21 cellular contexts compared by ENCODE assay signal in the genomic region with DNA sequence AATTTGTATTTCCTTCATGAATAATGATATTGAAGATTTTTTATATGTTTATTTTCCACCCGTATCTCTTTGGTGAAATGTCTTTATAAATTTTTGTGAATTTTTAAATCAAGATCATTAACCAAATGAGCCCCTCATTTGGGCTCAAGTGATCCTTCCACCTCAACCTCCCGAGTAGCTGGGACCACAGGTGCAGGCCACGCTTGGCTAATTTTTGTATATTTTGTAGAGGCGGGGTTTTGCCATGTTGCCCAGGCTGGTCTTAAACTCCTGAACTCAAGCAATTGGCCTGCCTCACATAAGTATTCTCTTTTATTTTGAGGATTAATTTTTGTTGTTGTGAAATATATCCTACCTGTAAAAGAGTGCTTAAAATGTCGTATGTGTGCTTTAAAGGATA. TPM values are rescaled to one million over a fixed set of nuclear protein-coding genes. Genes with fewer than 3 reads are reported as not detected.
DNase-seq lines count a peak whose midpoint lies in the region; FAIRE-seq and TF ChIP-seq lines count a peak whose summit lies in the region.
"Had no signal": no experiment of that assay in that cellular context is flagged by ENCODE, and none has a peak within 500 bp of the region (broad histone marks: within the 10 kb centered on the region; RNA-seq: fewer than 3 reads in every experiment).

No MANE protein-coding gene starts in this region.

- H3K4me1 ChIP-seq in OCI-LY7 (ENCODE audit: insufficient read depth, low read length, poor library complexity, severe bottlenecking) (peaks cover 40% of the 10 kb centered on the region), H1 (replicated peaks in 1 of 4; ENCODE audit: control insufficient read depth in 3 of 4, insufficient read depth in 4 of 4, low read length in 3 of 4) (no peaks in the 10 kb centered on the region), SK-N-SH (ENCODE audit: control insufficient read depth in 1 of 2, insufficient read depth in 2 of 2, low read depth in 1 of 2, low read length in 1 of 2) (no peaks in the 10 kb centered on the region)

- no peaks in the 10 kb centered on the region; the same call in 1 of the 2 replicates for H3K9me3 ChIP-seq in OCI-LY7 (ENCODE audit: low read length)
- no peaks in the 10 kb centered on the region for H3K9me3 ChIP-seq in H1 (ENCODE audit: insufficient read depth in 2 of 2, low read depth in 1 of 2, low read length in 1 of 2)
- no peaks in the 10 kb centered on the region for H3K9me3 ChIP-seq in SK-N-SH
- H3K9me3 ChIP-seq: A549 had no signal

- H3K36me3 ChIP-seq in OCI-LY7 (ENCODE audit: insufficient read depth, low read length): no peaks in the 10 kb centered on the region
- H3K36me3 ChIP-seq in H1 (ENCODE audit: control insufficient read depth in 2 of 4, insufficient read depth in 4 of 4, low read length in 3 of 4): no peaks in the 10 kb centered on the region
- H3K36me3 ChIP-seq in SK-N-SH (replicated peaks in 1 of 2; ENCODE audit: control insufficient read depth in 1 of 2, insufficient read depth in 2 of 2, low read length in 1 of 2): no peaks in the 10 kb centered on the region

- WGBS in H1 (ENCODE audit: extremely low coverage in 1 of 2, insufficient coverage in 1 of 2, insufficient read length in 1 of 2, insufficient replicate concordance in 2 of 2, low coverage in 1 of 2, low lambda C conversion rate in 2 of 2, missing lambda C conversion rate in 1 of 2), 2 experiments: 90% methylated on average over 5 of the region's 5 CpGs; no CpG with 5 or more reads in 1 of the 2 experiments
- 96% methylated on average over 5 of the region's 5 CpGs for WGBS in SK-N-SH (ENCODE audit: low lambda C conversion rate)

- CTCF ChIA-PET in OCI-LY7 (lab: Charles Lee; ENCODE audit: unreplicated experiment): no interaction called here
- CTCF ChIA-PET in H1 (lab: Charles Lee; ENCODE audit: partially characterized antibody): no interaction called here
- CTCF ChIA-PET in SK-N-SH (lab: Yijun Ruan, JAX): interaction anchor here (0.6 to 0.8 kb wide), 3 partner anchors 31 to 941 kb away, joined by 3 read pairs; no protein-coding TSS in a partner anchor

- TF ChIP-seq RAD21 in H1 (IDR thresholded peaks at IDR 0.05 in 1 of 2, conservative IDR thresholded peaks at IDR 0.05 in 1 of 2; ENCODE audit: low read depth in 2 of 2, low read length in 2 of 2) (no peak), SK-N-SH (IDR thresholded peaks at IDR 0.05; ENCODE audit: low read length) (no peak)

- H3K14ac ChIP-seq in H1 (ENCODE audit: insufficient read length): no peak overlapping the region

- H4K5ac ChIP-seq in H1 (ENCODE audit: insufficient read length, low read depth, low read length): no peak overlapping the region

- peak overlapping the region; percentile 67 for H3K4me2 ChIP-seq in OCI-LY7 (ENCODE audit: low read length)
- no peak overlapping the region for H3K4me2 ChIP-seq in H1 (ENCODE audit: insufficient read depth in 1 of 2, low read depth in 2 of 2, low read length in 2 of 2)
- H3K4me2 ChIP-seq in SK-N-SH: no peak overlapping the region
- H3K4me2 ChIP-seq: A549, GM23338 had no signal

- TF ChIP-seq CTCF in OCI-LY7 (conservative IDR thresholded peaks at IDR 0.05; ENCODE audit: low read length) (no peak), H1 (IDR thresholded peaks at IDR 0.05; ENCODE audit: control extremely low read depth in 1 of 3, insufficient read depth in 1 of 3, low read depth in 1 of 3, low read length in 3 of 3) (no peak), SK-N-SH (IDR thresholded peaks at IDR 0.05) (no peak)

- peaks cover 11% of the 10 kb centered on the region for H3F3A ChIP-seq in SK-N-SH (replicated peaks; ENCODE audit: insufficient read depth)

- TF ChIP-seq EP300 in H1 (IDR thresholded peaks at IDR 0.05; ENCODE audit: borderline replicate concordance in 1 of 2, low read depth in 2 of 2, low read length in 2 of 2): no peak
- no peak for TF ChIP-seq EP300 in SK-N-SH (IDR thresholded peaks at IDR 0.05; ENCODE audit: borderline replicate concordance in 1 of 2, low read depth in 1 of 2, low read length in 1 of 2)

- H3K18ac ChIP-seq in H1 (ENCODE audit: extremely low read depth, low read length): no peak overlapping the region

- peak overlapping the region; percentile 45 for H3K4me3 ChIP-seq in OCI-LY7 (ENCODE audit: low read depth, low read length, poor library complexity, severe bottlenecking)
- H3K4me3 ChIP-seq in H1 (ENCODE audit: extremely low read depth in 1 of 4, insufficient read depth in 2 of 4, low read depth in 3 of 4, low read length in 4 of 4): no peak overlapping the region
- H3K4me3 ChIP-seq in SK-N-SH (ENCODE audit: low read depth in 2 of 2, low read length in 1 of 2): no peak overlapping the region
- H3K4me3 ChIP-seq: A549, GM23338 had no signal

- peaks cover 25% of the 10 kb centered on the region; the same call in 1 of the 2 replicates for H3K79me2 ChIP-seq in OCI-LY7 (ENCODE audit: insufficient read depth, low read depth, low read length)
- H3K79me2 ChIP-seq in H1 (ENCODE audit: control insufficient read depth in 1 of 2, insufficient read depth in 2 of 2, low read length in 2 of 2): peaks cover 0 to 42% of the 10 kb centered on the region in 2 experiments; a peak in 2 of 4 replicates
- H3K79me2 ChIP-seq in SK-N-SH (ENCODE audit: insufficient read depth): peaks cover 55% of the 10 kb centered on the region

- H3K27ac ChIP-seq in OCI-LY7 (ENCODE audit: low read depth, low read length, poor library complexity, severe bottlenecking): peak overlapping the region; percentile 73
- no peak overlapping the region for H3K27ac ChIP-seq in H1 (ENCODE audit: low read depth, low read length)
- no peak overlapping the region for H3K27ac ChIP-seq in SK-N-SH (ENCODE audit: low read depth in 2 of 2, low read length in 1 of 2)
- H3K27ac ChIP-seq: 22Rv1, A549 had no signal

- no peak overlapping the region for H3K4ac ChIP-seq in H1 (replicated peaks; ENCODE audit: insufficient read length, low read depth, low read length)

- no TSS peak for BruUV-seq in OCI-LY7 (replicated peaks; lab: Mats Ljungman, UMichigan)

- intact Hi-C loops in OCI-LY7 (cut with micrococcal nuclease; ENCODE audit: unreplicated experiment): loop anchor here (5.0 kb wide), 1 partner anchor 91 kb away; the partner anchor contains the start of gene ADPGK

- no peak overlapping the region for H3K23ac ChIP-seq in H1 (ENCODE audit: insufficient read length)

- no peaks in the 10 kb centered on the region for H3K9me2 ChIP-seq in OCI-LY7 (ENCODE audit: insufficient read depth, low read length)
- H3K9me2 ChIP-seq in SK-N-SH: no peaks in the 10 kb centered on the region

- H3K79me1 ChIP-seq in H1 (ENCODE audit: low read depth, low read length): 0 out of 2 replicates have a peak, but pooled peaks cover 3% of the 10 kb centered on the region

- no peaks in the 10 kb centered on the region for H3K27me3 ChIP-seq in H1 (replicated peaks in 1 of 4; ENCODE audit: control insufficient read depth in 3 of 4, extremely low read depth in 1 of 4, insufficient read depth in 3 of 4, low read length in 3 of 4)
- no peaks in the 10 kb centered on the region for H3K27me3 ChIP-seq in SK-N-SH (ENCODE audit: insufficient read depth)

- DNase-seq in DMS79 treated with DMSO at 0.1 percent for 48 hours (lab: John Stamatoyannopoulos, UW): peak; percentile 21
- no peak for DNase-seq in DMS79 (lab: John Stamatoyannopoulos, UW)
- peak; percentile 65 for DNase-seq in NAMALWA (ENCODE audit: low spot score)
- DNase-seq in OCI-LY7 (ENCODE audit: low spot score): peak; percentile 63
- DNase-seq in H1 (ENCODE audit: low read depth in 1 of 2, low spot score in 2 of 2): no peak
- DNase-seq in SK-N-SH: no peak
- DNase-seq in GOT3 (lab: John Stamatoyannopoulos, UW): no peak
- no peak for DNase-seq in OCI-M2 (lab: John Stamatoyannopoulos, UW; ENCODE audit: unreplicated experiment)
- DNase-seq: AML-193; CD4-positive, alpha-beta memory T cell; DMS153; DND-41; H9; KBM-7 had no signal

- no peak overlapping the region for H2BK15ac ChIP-seq in H1 (ENCODE audit: low read length)

- H2BK20ac ChIP-seq in H1 (ENCODE audit: low read length): no peak overlapping the region

- no peak for TF ChIP-seq POLR2A in H1 (IDR thresholded peaks at IDR 0.05; ENCODE audit: control extremely low read depth in 1 of 2, low read depth in 2 of 2, low read length in 2 of 2)

- no peak overlapping the region for H4K91ac ChIP-seq in H1 (replicated peaks; ENCODE audit: insufficient read length, low read length)

- H4K8ac ChIP-seq in H1 (ENCODE audit: extremely low read depth, insufficient read depth, low read length): no peak overlapping the region

- H2AFZ ChIP-seq in OCI-LY7 (ENCODE audit: low read length): peak overlapping the region; percentile 76; the same call in 1 of the 2 replicates
- no peak overlapping the region for H2AFZ ChIP-seq in H1 (ENCODE audit: low read length)
- H2AFZ ChIP-seq in SK-N-SH (ENCODE audit: low read depth): no peak overlapping the region
- H2AFZ ChIP-seq: GM23338 had no signal

- 0 out of 2 replicates have a peak, but pooled peaks cover 2% of the 10 kb centered on the region for H3K23me2 ChIP-seq in H1 (ENCODE audit: low read depth, low read length)

- H2BK5ac ChIP-seq in H1 (ENCODE audit: low read depth, low read length): no peak overlapping the region

- H4K20me1 ChIP-seq in OCI-LY7 (ENCODE audit: insufficient read depth, low read length): no peaks in the 10 kb centered on the region
- no peaks in the 10 kb centered on the region for H4K20me1 ChIP-seq in H1 (replicated peaks in 1 of 2; ENCODE audit: control insufficient read depth in 1 of 2, insufficient read depth in 2 of 2, low read length in 2 of 2)
- H4K20me1 ChIP-seq in SK-N-SH (ENCODE audit: insufficient read depth): no peaks in the 10 kb centered on the region; the same call in 1 of the 2 replicates

- no peak overlapping the region for H2BK120ac ChIP-seq in H1 (replicated peaks; ENCODE audit: low read depth, low read length)

- peak overlapping the region; percentile 77 for H3K56ac ChIP-seq in H1 (replicated peaks; ENCODE audit: insufficient read length, low read depth, low read length)

- H2AK5ac ChIP-seq in H1 (ENCODE audit: low read depth, low read length): no peak overlapping the region

- FAIRE-seq in H1 (lab: Jason Lieb, UNC): no peak
- FAIRE-seq: A549, HepG2 had no signal

- POLR2A ChIA-PET in OCI-LY7 (lab: Charles Lee) (no interaction called here), H1 (lab: Charles Lee; ENCODE audit: partially characterized antibody) (no interaction called here), SK-N-SH (lab: Yijun Ruan, JAX) (no interaction called here)

- H2BK12ac ChIP-seq in H1 (ENCODE audit: low read depth, low read length): no peak overlapping the region

- H3K9ac ChIP-seq in H1 (replicated peaks in 1 of 4; ENCODE audit: extremely low read depth in 1 of 4, low read depth in 3 of 4, low read length in 3 of 4): no peak overlapping the region
- no peak overlapping the region for H3K9ac ChIP-seq in SK-N-SH

RNA-seq across cellular contexts. Expression of gene BBS4, which starts 4.9 kb away (rescaled TPM):
- 21.4 and 29.7 TPM in 2 replicates for total RNA-seq in OCI-LY7 (2014; rRNA removed; shearing (Covaris generic))
- 19.7 and 29.3 TPM in 2 replicates for total RNA-seq in OCI-LY7 (2022)
- 24.1 and 24.3 TPM in 2 replicates for total RNA-seq in H1 (2021; fragmentation: NEBNext Ultra II Directional; extraction: Animal tissue kit (Norgen Biotek cat#: 25700))
- polyA plus RNA-seq in H1 (2011; rRNA removed): 11.5 and 17.4 TPM in 2 replicates
- 20.8 TPM for polyA plus RNA-seq in H1 (2011; cell fraction: cytosol; rRNA removed)
- polyA plus RNA-seq in H1 (2011; cell fraction: nucleus; rRNA removed): 25.7 TPM
- 21.2 to 38.6 TPM (median 27.9 TPM) in 4 replicates for polyA plus RNA-seq in H1 (2012, experiment 1 of 2)
- polyA plus RNA-seq in H1 (2012, experiment 2 of 2): 2.6 TPM
- polyA plus RNA-seq in H1 (2013, experiment 1 of 2): 33.6 TPM
- 32.1 TPM for polyA plus RNA-seq in H1 (2013, experiment 2 of 2)
- polyA minus RNA-seq in H1 (2011; rRNA and poly(A)+ RNA removed): 45.8 and 51.9 TPM in 2 replicates
- polyA minus RNA-seq in H1 (2011; cell fraction: cytosol; rRNA and poly(A)+ RNA removed): 19.7 TPM
- 54.3 TPM for polyA minus RNA-seq in H1 (2011; cell fraction: nucleus; rRNA and poly(A)+ RNA removed)
- 18.5 and 27.8 TPM in 2 replicates for polyA plus RNA-seq in SK-N-SH (2012; rRNA removed)
- polyA plus RNA-seq in SK-N-SH (2012; cell fraction: cytosol; rRNA removed): 19.1 and 19.8 TPM in 2 replicates
- 50.5 and 66.5 TPM in 2 replicates for polyA plus RNA-seq in SK-N-SH (2012; cell fraction: nucleus; rRNA removed)

RNA-seq across cellular contexts. Expression of gene HIGD2B, which starts 5.0 kb away (rescaled TPM):
- 0.22 and 1.5 TPM in 2 replicates for total RNA-seq in OCI-LY7 (2014; rRNA removed; shearing (Covaris generic))
- 0.33 TPM in 1 of 2 replicates, not detected in the other for total RNA-seq in OCI-LY7 (2022)
- not detected in 2 replicates for total RNA-seq in H1 (2021; fragmentation: NEBNext Ultra II Directional; extraction: Animal tissue kit (Norgen Biotek cat#: 25700))
- polyA plus RNA-seq in H1 (2011; rRNA removed) (not detected in 2 replicates), SK-N-SH (2012; rRNA removed) (not detected in 2 replicates)
- polyA plus RNA-seq in H1 (2011; cell fraction: cytosol; rRNA removed): not detected
- not detected for polyA plus RNA-seq in H1 (2011; cell fraction: nucleus; rRNA removed)
- not detected in 4 replicates for polyA plus RNA-seq in H1 (2012, experiment 1 of 2)
- polyA plus RNA-seq in H1 (2012, experiment 2 of 2): not detected
- polyA plus RNA-seq in H1 (2013, experiment 1 of 2): 0.04 TPM
- polyA plus RNA-seq in H1 (2013, experiment 2 of 2): 0.04 TPM
- polyA minus RNA-seq in H1 (2011; rRNA and poly(A)+ RNA removed): not detected in 2 replicates
- polyA minus RNA-seq in H1 (2011; cell fraction: cytosol; rRNA and poly(A)+ RNA removed): not detected
- not detected for polyA minus RNA-seq in H1 (2011; cell fraction: nucleus; rRNA and poly(A)+ RNA removed)
- not detected in 2 replicates for polyA plus RNA-seq in SK-N-SH (2012; cell fraction: cytosol; rRNA removed)
- polyA plus RNA-seq in SK-N-SH (2012; cell fraction: nucleus; rRNA removed): not detected in 2 replicates
- total RNA-seq: GM23338, H9, HepG2 had no signal
- polyA plus RNA-seq: A549; BJ; CD14-positive monocyte; CD4-positive, alpha-beta memory T cell; GM23338; HepG2; IgD-negative memory B cell had no signal

RNA-seq across cellular contexts. Expression of gene GOLGA6B, which starts 36.4 kb away (rescaled TPM):
- not detected in 2 replicates for total RNA-seq in OCI-LY7 (2014; rRNA removed; shearing (Covaris generic))
- total RNA-seq in OCI-LY7 (2022): 0.53 TPM in 1 of 2 replicates, not detected in the other
- not detected in 2 replicates for total RNA-seq in H1 (2021; fragmentation: NEBNext Ultra II Directional; extraction: Animal tissue kit (Norgen Biotek cat#: 25700))
- 0.06 and 0.09 TPM in 2 replicates for polyA plus RNA-seq in H1 (2011; rRNA removed)
- 0.19 TPM for polyA plus RNA-seq in H1 (2011; cell fraction: cytosol; rRNA removed)
- 0.70 TPM for polyA plus RNA-seq in H1 (2011; cell fraction: nucleus; rRNA removed)
- 0.33 to 0.50 TPM (median 0.43 TPM) in 3 of 4 replicates, not detected in the other for polyA plus RNA-seq in H1 (2012, experiment 1 of 2)
- polyA plus RNA-seq in H1 (2012, experiment 2 of 2): not detected
- polyA plus RNA-seq in H1 (2013, experiment 1 of 2): 0.41 TPM
- 0.40 TPM for polyA plus RNA-seq in H1 (2013, experiment 2 of 2)
- 0.09 and 0.34 TPM in 2 replicates for polyA minus RNA-seq in H1 (2011; rRNA and poly(A)+ RNA removed)
- not detected for polyA minus RNA-seq in H1 (2011; cell fraction: cytosol; rRNA and poly(A)+ RNA removed)
- not detected for polyA minus RNA-seq in H1 (2011; cell fraction: nucleus; rRNA and poly(A)+ RNA removed)
- polyA plus RNA-seq in SK-N-SH (2012; rRNA removed): 0.03 TPM in 1 of 2 replicates, not detected in the other
- polyA plus RNA-seq in SK-N-SH (2012; cell fraction: cytosol; rRNA removed): 0.03 TPM in 1 of 2 replicates, not detected in the other
- 0.06 and 0.08 TPM in 2 replicates for polyA plus RNA-seq in SK-N-SH (2012; cell fraction: nucleus; rRNA removed)
- total RNA-seq: CD4-positive, alpha-beta memory T cell; GM23338; HepG2 had no signal
- polyA plus RNA-seq: A549; BJ; CD14-positive monocyte; CD4-positive, alpha-beta memory T cell; IgD-negative memory B cell had no signal

Comparison
In these comparisons a context has a peak if more than half of its experiments do, and no peak if none do; other contexts are left out.
1. DNase-seq: peak in DMS79 treated with DMSO at 0.1 percent for 48 hours (single experiment), NAMALWA (single experiment) and OCI-LY7 (single experiment); none in DMS79 (single experiment), H1 (0 of 2), SK-N-SH (single experiment), GOT3 (single experiment) and OCI-M2 (single experiment).